In the genomic region with DNA sequence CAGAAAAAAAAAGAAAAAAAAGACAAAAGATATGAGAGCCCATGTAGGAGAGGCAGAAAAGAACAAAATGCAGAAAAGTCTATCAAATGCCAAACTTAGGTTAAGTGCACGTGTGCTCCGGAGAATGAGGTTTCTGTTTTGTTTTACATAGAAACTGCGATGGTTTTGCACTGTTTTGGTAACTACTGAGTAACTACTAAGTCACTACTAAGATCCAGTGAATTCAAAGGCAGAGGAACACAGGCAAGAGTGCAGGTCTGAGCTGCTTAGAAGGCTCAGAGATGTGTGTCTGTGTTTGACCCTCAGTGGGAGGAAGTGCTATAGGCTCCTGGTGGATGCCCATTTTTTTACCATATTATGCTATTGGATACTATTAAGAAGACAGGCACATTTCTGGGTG, we compare ENCODE assay signal across 13 cellular contexts.
DNase-seq lines count a peak whose midpoint lies in the region; ATAC-seq and TF ChIP-seq lines count a peak whose summit lies in the region.
"Had no signal": no experiment of that assay in that cellular context is flagged by ENCODE, and none has a peak within 500 bp of the region (broad histone marks: within the 10 kb centered on the region; RNA-seq: fewer than 3 reads in every experiment).

No MANE protein-coding gene starts in this region.

- peaks cover 4% of the 10 kb centered on the region; the same call in 1 of the 2 replicates for H3K4me1 ChIP-seq in Panc1 (ENCODE audit: control insufficient read depth, insufficient read depth, low read length)
- H3K4me1 ChIP-seq in psoas muscle = no peaks in the 10 kb centered on the region

- WGBS in psoas muscle, 3 donors = 16 to 45% (median 27%) methylated on average over 3 of the region's 3 CpGs

- no peak overlapping the region for H3K4me3 ChIP-seq in Panc1 (ENCODE audit: low read depth in 2 of 2, low read length in 2 of 2)
- H3K4me3 ChIP-seq in fibroblast of mammary gland (ENCODE audit: control insufficient read depth, low read depth, low read length) = no peak overlapping the region
- H3K4me3 ChIP-seq in psoas muscle = peak overlapping the region; percentile 33
- H3K4me3 ChIP-seq: suprapubic skin had no signal

- CTCF ChIA-PET in Panc1 (lab: Charles Lee) = no interaction called here

- no peaks in the 10 kb centered on the region for H3K27me3 ChIP-seq in Panc1 (ENCODE audit: control insufficient read depth, insufficient read depth, low read length)
- no peaks in the 10 kb centered on the region for H3K27me3 ChIP-seq in psoas muscle (ENCODE audit: insufficient read depth in 3 of 3, low read length in 2 of 3)
- H3K27me3 ChIP-seq: suprapubic skin had no signal

- H3K27ac ChIP-seq in Panc1 (ENCODE audit: low read length) (peak overlapping the region; percentile 68; the same call in 1 of the 2 replicates), psoas muscle (peak overlapping the region; percentile 19)
- H3K27ac ChIP-seq: suprapubic skin had no signal

- BruUV-seq in Panc1 (replicated peaks; lab: Mats Ljungman, UMichigan) = no TSS peak

- DNase-seq in Panc1 (ENCODE audit: low read depth, low spot score) (no peak), fibroblast of mammary gland (ENCODE audit: low read depth) (peak; percentile 55), psoas muscle (no peak), COLO829 (ENCODE audit: low spot score) (no peak), NCI-H226 (no peak), putamen (ENCODE audit: low spot score) (no peak)
- DNase-seq: activated CD4-positive, alpha-beta T cell treated with anti-CD3 and anti-CD28 coated beads, Interleukin-2, amount 50 U/mL, for 48 hours; CD4-positive, alpha-beta memory T cell; H7; NCI-H2107 had no signal

- in situ Hi-C loops in Panc1 (cut with HindIII; ENCODE audit: low pct_unique_long_range_greater_than_20kb, low sequenced_read_pairs) = no loop called here

- intact Hi-C loops in Panc1 (cut with micrococcal nuclease; ENCODE audit: unreplicated experiment) (no loop called here), psoas muscle (cut with DNase I) (no loop called here)

- H3K9me3 ChIP-seq in Panc1 (ENCODE audit: control insufficient read depth, insufficient read depth, low read depth, low read length) (peaks cover 3% of the 10 kb centered on the region; the same call in 1 of the 2 replicates), psoas muscle (no peaks in the 10 kb centered on the region)
- H3K9me3 ChIP-seq: suprapubic skin had no signal

- POLR2A ChIA-PET in Panc1 (lab: Charles Lee) = no interaction called here

- H3K36me3 ChIP-seq in Panc1 (ENCODE audit: control insufficient read depth, insufficient read depth, low read length) (no peaks in the 10 kb centered on the region), psoas muscle (ENCODE audit: insufficient read depth in 1 of 2, low read depth in 1 of 2) (no peaks in the 10 kb centered on the region)
- H3K36me3 ChIP-seq: suprapubic skin had no signal

- no peak for TF ChIP-seq CTCF in Panc1 (IDR thresholded peaks at IDR 0.05)
- no peak for TF ChIP-seq CTCF in fibroblast of mammary gland (conservative IDR thresholded peaks at IDR 0.05; ENCODE audit: control insufficient read depth, insufficient read depth, low read depth, low read length)
- no peak for TF ChIP-seq CTCF in psoas muscle (IDR thresholded peaks at IDR 0.05)

- ATAC-seq in GM19395 (IDR thresholded peaks at IDR 0.05; ENCODE audit: unreplicated experiment) (peak; percentile 61), Panc1 (no peak), psoas muscle (peak in 2 of 4 donors; percentile 27 to 28), HG02884 (IDR thresholded peaks at IDR 0.05; ENCODE audit: unreplicated experiment) (no peak)
